8 cellular contexts compared by ENCODE assay signal in genomic region chr19:1855828-1856255, GRCh38. TPM values are rescaled to one million over a fixed set of nuclear protein-coding genes. Genes with fewer than 3 reads are reported as not detected.
DNase-seq lines count a peak whose midpoint lies in the region; ATAC-seq and TF ChIP-seq lines count a peak whose summit lies in the region.

No MANE protein-coding gene starts in this region.

- H3K4me3 ChIP-seq in ACC112 (ENCODE audit: low read depth, low read length) (peak overlapping the region; percentile 9; the same call in 1 of the 2 replicates), uterus (no peak overlapping the region), MG63 (no peak overlapping the region)

- no peaks in the 10 kb centered on the region for H3K36me3 Mint-ChIP-seq in activated naive CD8-positive, alpha-beta T cell treated with anti-CD3 and anti-CD28 coated beads, Interleukin-2, amount 10 ng/mL, durations not matched to agents 7 days and 5 days
- H3K36me3 Mint-ChIP-seq in memory B cell: peaks cover 1% of the 10 kb centered on the region

- peaks cover 77% of the 10 kb centered on the region for H3K79me2 ChIP-seq in ACC112 (ENCODE audit: control insufficient read depth, insufficient read depth, low read length, unreplicated experiment)

- POLR2A ChIA-PET in activated naive CD8-positive, alpha-beta T cell treated with anti-CD3 and anti-CD28 coated beads, Interleukin-2, amount 10 ng/mL, durations not matched to agents 7 days and 5 days (lab: Charles Lee): interaction anchor here (0.8 to 4.0 kb wide), 15 partner anchors 9 to 239 kb away, joined by 3 to 34 read pairs (median 4); partner anchors contain the start of gene ABHD17A

- H3K9me3 ChIP-seq in uterus: no peaks in the 10 kb centered on the region
- no peaks in the 10 kb centered on the region for H3K9me3 ChIP-seq in MG63

- intact Hi-C loops in uterus (cut with DNase I; ENCODE audit: low total_unique reads): no loop called here

- H3K27ac Mint-ChIP-seq in activated naive CD8-positive, alpha-beta T cell treated with anti-CD3 and anti-CD28 coated beads, Interleukin-2, amount 10 ng/mL, durations not matched to agents 7 days and 5 days: peak overlapping the region; percentile 96
- H3K27ac Mint-ChIP-seq in memory B cell: peak overlapping the region; percentile 83

- ATAC-seq in HG03045 (IDR thresholded peaks at IDR 0.05; ENCODE audit: unreplicated experiment) (peak; percentile 5), memory B cell (ENCODE audit: low read depth) (no peak), GM21367 (IDR thresholded peaks at IDR 0.05; ENCODE audit: unreplicated experiment) (no peak)
- peak; percentile 41 for ATAC-seq in activated naive CD8-positive, alpha-beta T cell treated with anti-CD3 and anti-CD28 coated beads, Interleukin-2, amount 10 ng/mL, durations not matched to agents 7 days and 5 days (ENCODE audit: low read depth)

- H3K4me1 ChIP-seq in ACC112 (ENCODE audit: control insufficient read depth, insufficient read depth, low read length, unreplicated experiment): peaks cover 42% of the 10 kb centered on the region
- H3K4me1 ChIP-seq in uterus: peaks cover 0 to 32% of the 10 kb centered on the region in 2 donors

- no peaks in the 10 kb centered on the region for H3K27me3 ChIP-seq in ACC112 (ENCODE audit: insufficient read depth, low read length)
- H3K27me3 ChIP-seq in uterus: no peaks in the 10 kb centered on the region
- H3K27me3 ChIP-seq in MG63: no peaks in the 10 kb centered on the region

- H3K4me3 Mint-ChIP-seq in activated naive CD8-positive, alpha-beta T cell treated with anti-CD3 and anti-CD28 coated beads, Interleukin-2, amount 10 ng/mL, durations not matched to agents 7 days and 5 days: peak overlapping the region; percentile 87
- H3K4me3 Mint-ChIP-seq in memory B cell: peak overlapping the region; percentile 79

- H3K4me1 Mint-ChIP-seq in activated naive CD8-positive, alpha-beta T cell treated with anti-CD3 and anti-CD28 coated beads, Interleukin-2, amount 10 ng/mL, durations not matched to agents 7 days and 5 days: peaks cover 22% of the 10 kb centered on the region
- peaks cover 32% of the 10 kb centered on the region for H3K4me1 Mint-ChIP-seq in memory B cell

- H3K27ac ChIP-seq in ACC112 (ENCODE audit: low read depth, low read length) (peak overlapping the region; percentile 33), uterus (peak overlapping the region; percentile 60 to 70)

- no peak for DNase-seq in activated naive CD8-positive, alpha-beta T cell treated with anti-CD3 and anti-CD28 coated beads, Interleukin-2, amount 10 ng/mL, durations not matched to agents 7 days and 5 days
- DNase-seq in memory B cell (ENCODE audit: low spot score in 2 of 2) (peak in 1 of 2 donors; percentile 40), uterus (no peak), NCI-H526 treated with DMSO at 0.1 percent for 48 hours (lab: John Stamatoyannopoulos, UW) (no peak), MG63 (no peak)

- H3K36me3 ChIP-seq in ACC112 (ENCODE audit: insufficient read depth, low read length) (no peaks in the 10 kb centered on the region), uterus (no peaks in the 10 kb centered on the region), MG63 (no peaks in the 10 kb centered on the region; the same call in 1 of the 2 replicates)

- no peaks in the 10 kb centered on the region for H3K27me3 Mint-ChIP-seq in activated naive CD8-positive, alpha-beta T cell treated with anti-CD3 and anti-CD28 coated beads, Interleukin-2, amount 10 ng/mL, durations not matched to agents 7 days and 5 days
- H3K27me3 Mint-ChIP-seq in memory B cell: no peaks in the 10 kb centered on the region

- H3K9me3 Mint-ChIP-seq in activated naive CD8-positive, alpha-beta T cell treated with anti-CD3 and anti-CD28 coated beads, Interleukin-2, amount 10 ng/mL, durations not matched to agents 7 days and 5 days: no peaks in the 10 kb centered on the region
- H3K9me3 Mint-ChIP-seq in memory B cell: no peaks in the 10 kb centered on the region

- TF ChIP-seq CTCF in uterus (IDR thresholded peaks at IDR 0.05): no peak

- no peak overlapping the region for H2AFZ ChIP-seq in ACC112 (ENCODE audit: low read length, unreplicated experiment)

- TF ChIP-seq POLR2A in uterus (IDR thresholded peaks at IDR 0.05): no peak

RNA-seq across cellular contexts. Expression of gene KLF16, which starts 7.5 kb away (rescaled TPM):
- total RNA-seq in activated naive CD8-positive, alpha-beta T cell treated with anti-CD3 and anti-CD28 coated beads, Interleukin-2, amount 10 ng/mL, durations not matched to agents 7 days and 5 days: 10 to 100 TPM; 21.5 to 21.8 TPM
- 10 to 100 TPM in 1 of 4 donors, 1 to 10 TPM in 1, under 1 TPM in 1, not detected in 1; 0.26 to 17.7 (median 3.9) TPM for total RNA-seq in uterus
- 8.1 and 12.6 TPM in 2 replicates for total RNA-seq in MG63 (2014; rRNA removed; shearing (Covaris generic); ENCODE audit: low replicate concordance)

RNA-seq across cellular contexts. Expression of gene REXO1, which starts 7.6 kb away (rescaled TPM):
- total RNA-seq in activated naive CD8-positive, alpha-beta T cell treated with anti-CD3 and anti-CD28 coated beads, Interleukin-2, amount 10 ng/mL, durations not matched to agents 7 days and 5 days: 10 to 100 TPM; 57.9 to 60.4 TPM
- 10 to 100 TPM in 2 of 4 donors, 1 to 10 TPM in 2; 1.5 to 67.4 (median 25.1) TPM for total RNA-seq in uterus
- 2.2 and 4.4 TPM in 2 replicates for total RNA-seq in MG63 (2014; rRNA removed; shearing (Covaris generic); ENCODE audit: low replicate concordance)

RNA-seq across cellular contexts. Expression of gene ABHD17A, which starts 29.5 kb away (rescaled TPM):
- 100 to 1,000 TPM; 185 to 194 TPM for total RNA-seq in activated naive CD8-positive, alpha-beta T cell treated with anti-CD3 and anti-CD28 coated beads, Interleukin-2, amount 10 ng/mL, durations not matched to agents 7 days and 5 days
- 100 to 1,000 TPM in 1 of 4 donors, 10 to 100 TPM in 3; 33.8 to 142 (median 63.7) TPM for total RNA-seq in uterus
- 51.7 and 70.7 TPM in 2 replicates for total RNA-seq in MG63 (2014; rRNA removed; shearing (Covaris generic); ENCODE audit: low replicate concordance)

RNA-seq across cellular contexts. Expression of gene ATP8B3, which starts 43.8 kb away (rescaled TPM):
- 10 to 100 TPM; 17.0 to 18.6 TPM for total RNA-seq in activated naive CD8-positive, alpha-beta T cell treated with anti-CD3 and anti-CD28 coated beads, Interleukin-2, amount 10 ng/mL, durations not matched to agents 7 days and 5 days
- 1 to 10 TPM in 3 of 4 donors, not detected in 1; 1.0 to 3.3 (median 1.7) TPM for total RNA-seq in uterus
- not detected in 2 replicates for total RNA-seq in MG63 (2014; rRNA removed; shearing (Covaris generic); ENCODE audit: low replicate concordance)

RNA-seq across cellular contexts. Expression of gene ADAT3, which starts 49.4 kb away (rescaled TPM):
- total RNA-seq in activated naive CD8-positive, alpha-beta T cell treated with anti-CD3 and anti-CD28 coated beads, Interleukin-2, amount 10 ng/mL, durations not matched to agents 7 days and 5 days: 1 to 10 TPM; 7.6 to 9.3 TPM
- 1 to 10 TPM; 1.0 to 5.5 (median 2.8) TPM for total RNA-seq in uterus
- total RNA-seq in MG63 (2014; rRNA removed; shearing (Covaris generic); ENCODE audit: low replicate concordance): 3.6 TPM in 1 of 2 replicates, not detected in the other

Comparison
In these comparisons a context has a peak if more than half of its experiments do, and no peak if none do; other contexts are left out.
1. ATAC-seq: peak in HG03045 (single experiment) and activated naive CD8-positive, alpha-beta T cell treated with anti-CD3 and anti-CD28 coated beads, Interleukin-2, amount 10 ng/mL, durations not matched to agents 7 days and 5 days (single experiment); none in memory B cell (single experiment) and GM21367 (single experiment).